22 cellular contexts compared by ENCODE assay signal in the genomic region with DNA sequence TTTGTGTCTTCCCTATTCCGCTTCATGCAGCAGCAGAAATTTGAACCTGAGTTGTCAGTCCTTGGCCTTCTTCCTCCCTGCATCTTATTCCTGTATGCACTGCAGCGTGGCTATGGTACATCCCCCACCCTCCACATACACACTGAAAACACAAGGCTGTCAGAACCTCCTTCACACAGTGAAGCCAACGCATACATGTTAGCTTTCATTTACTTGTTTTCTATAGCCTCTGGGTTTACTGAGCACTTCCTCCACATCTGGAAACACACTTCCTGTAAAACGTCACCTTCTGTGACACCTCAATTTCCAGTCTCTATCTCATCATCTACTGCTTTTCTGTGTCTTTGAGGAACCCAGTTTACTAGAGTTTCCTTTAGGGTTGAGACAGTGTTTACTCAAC. TPM values are rescaled to one million over a fixed set of nuclear protein-coding genes. Genes with fewer than 3 reads are reported as not detected.
A peak's percentile ranks its signal among the peaks of the same experiment; 100 is the strongest.
DNase-seq lines count a peak whose midpoint lies in the region; ATAC-seq and TF ChIP-seq lines count a peak whose summit lies in the region.
"Had no signal": no experiment of that assay in that cellular context is flagged by ENCODE, and none has a peak within 500 bp of the region (broad histone marks: within the 10 kb centered on the region; RNA-seq: fewer than 3 reads in every experiment).

No MANE protein-coding gene starts in this region.

- TF ChIP-seq CTCF in glutamatergic neuron (IDR thresholded peaks at IDR 0.05; ENCODE audit: partially characterized antibody, unreplicated experiment): no peak

- no peaks in the 10 kb centered on the region for H3K27me3 Mint-ChIP-seq in activated T-cell treated with anti-CD3 and anti-CD28 coated beads, Interleukin-2, amount 50 U/mL, for 72 hours (ENCODE audit: low read depth)
- H3K27me3 Mint-ChIP-seq in T-helper 2 cell treated with Interferon-gamma antibody and Interleukin-4, amounts not matched to agents 5 μg/mL and 100 μg/mL, for 36 hours (ENCODE audit: low read depth): peaks cover 2% of the 10 kb centered on the region
- no peaks in the 10 kb centered on the region for H3K27me3 Mint-ChIP-seq in glutamatergic neuron (ENCODE audit: unreplicated experiment)
- H3K27me3 Mint-ChIP-seq: stimulated activated naive B cell treated with anti-CD40 and anti-IgM and Interleukin-4, amounts not matched to agents 10 μg/mL and 1 μg/mL and 100 μg/mL, for 72 hours had no signal

- H3K9me3 Mint-ChIP-seq in activated T-cell treated with anti-CD3 and anti-CD28 coated beads, Interleukin-2, amount 50 U/mL, for 72 hours: no peaks in the 10 kb centered on the region
- H3K9me3 Mint-ChIP-seq in T-helper 2 cell treated with Interferon-gamma antibody and Interleukin-4, amounts not matched to agents 5 μg/mL and 100 μg/mL, for 36 hours: peaks cover 3% of the 10 kb centered on the region
- no peaks in the 10 kb centered on the region for H3K9me3 Mint-ChIP-seq in stimulated activated effector memory CD8-positive, alpha-beta T cell treated with anti-CD3 and anti-CD28 coated beads, Interleukin-12 subunit alpha, Interleukin-12 subunit beta, amount 100 ng/mL, for 72 hours
- H3K9me3 Mint-ChIP-seq in glutamatergic neuron (ENCODE audit: unreplicated experiment): no peaks in the 10 kb centered on the region
- H3K9me3 Mint-ChIP-seq: neural crest cell; stimulated activated naive B cell treated with anti-CD40 and anti-IgM and Interleukin-4, amounts not matched to agents 10 μg/mL and 1 μg/mL and 100 μg/mL, for 72 hours had no signal

- no peaks in the 10 kb centered on the region for H3K36me3 Mint-ChIP-seq in activated T-cell treated with anti-CD3 and anti-CD28 coated beads, Interleukin-2, amount 50 U/mL, for 72 hours (ENCODE audit: insufficient read depth in 2 of 2)
- peaks cover 2% of the 10 kb centered on the region for H3K36me3 Mint-ChIP-seq in T-helper 2 cell treated with Interferon-gamma antibody and Interleukin-4, amounts not matched to agents 5 μg/mL and 100 μg/mL, for 36 hours (ENCODE audit: low read depth)
- H3K36me3 Mint-ChIP-seq in stimulated activated effector memory CD8-positive, alpha-beta T cell treated with anti-CD3 and anti-CD28 coated beads, Interleukin-12 subunit alpha, Interleukin-12 subunit beta, amount 100 ng/mL, for 72 hours: no peaks in the 10 kb centered on the region
- H3K36me3 Mint-ChIP-seq in glutamatergic neuron (ENCODE audit: unreplicated experiment): no peaks in the 10 kb centered on the region
- H3K36me3 Mint-ChIP-seq: stimulated activated naive B cell treated with anti-CD40 and anti-IgM and Interleukin-4, amounts not matched to agents 10 μg/mL and 1 μg/mL and 100 μg/mL, for 72 hours had no signal

- in situ Hi-C loops in KBM-7 (cut with MboI; ENCODE audit: low pct_unique_long_range_greater_than_20kb, low sequenced_read_pairs): no loop called here

- H3K4me1 Mint-ChIP-seq in activated T-cell treated with anti-CD3 and anti-CD28 coated beads, Interleukin-2, amount 50 U/mL, for 72 hours (ENCODE audit: low read depth): peaks cover 8% of the 10 kb centered on the region
- peaks cover 11% of the 10 kb centered on the region for H3K4me1 Mint-ChIP-seq in T-helper 2 cell treated with Interferon-gamma antibody and Interleukin-4, amounts not matched to agents 5 μg/mL and 100 μg/mL, for 36 hours (ENCODE audit: low read depth)
- peaks cover 12% of the 10 kb centered on the region for H3K4me1 Mint-ChIP-seq in stimulated activated effector memory CD8-positive, alpha-beta T cell treated with anti-CD3 and anti-CD28 coated beads, Interleukin-12 subunit alpha, Interleukin-12 subunit beta, amount 100 ng/mL, for 72 hours
- no peaks in the 10 kb centered on the region for H3K4me1 Mint-ChIP-seq in glutamatergic neuron (ENCODE audit: low read depth, unreplicated experiment)

- H3K27ac Mint-ChIP-seq in activated T-cell treated with anti-CD3 and anti-CD28 coated beads, Interleukin-2, amount 50 U/mL, for 72 hours: peak overlapping the region; percentile 45
- H3K27ac Mint-ChIP-seq in T-helper 2 cell treated with Interferon-gamma antibody and Interleukin-4, amounts not matched to agents 5 μg/mL and 100 μg/mL, for 36 hours: peak overlapping the region; percentile 82
- peak overlapping the region; percentile 2 for H3K27ac Mint-ChIP-seq in stimulated activated effector memory CD8-positive, alpha-beta T cell treated with anti-CD3 and anti-CD28 coated beads, Interleukin-12 subunit alpha, Interleukin-12 subunit beta, amount 100 ng/mL, for 72 hours
- no peak overlapping the region for H3K27ac Mint-ChIP-seq in glutamatergic neuron (ENCODE audit: unreplicated experiment)
- H3K27ac Mint-ChIP-seq: stimulated activated naive B cell treated with anti-CD40 and anti-IgM and Interleukin-4, amounts not matched to agents 10 μg/mL and 1 μg/mL and 100 μg/mL, for 72 hours had no signal

- ATAC-seq in activated T-cell treated with anti-CD3 and anti-CD28 coated beads, Interleukin-2, amount 50 U/mL, for 72 hours (replicated peaks in 1 of 2): peak in 1 of 2 donors; percentile 69
- ATAC-seq in stimulated activated effector memory CD8-positive, alpha-beta T cell treated with anti-CD3 and anti-CD28 coated beads, Interleukin-12 subunit alpha, Interleukin-12 subunit beta, amount 100 ng/mL, for 72 hours: peak; percentile 27
- no peak for ATAC-seq in HG03521 (IDR thresholded peaks at IDR 0.05; ENCODE audit: unreplicated experiment)
- ATAC-seq: right cardiac atrium had no signal

- no peak overlapping the region for H3K4me3 Mint-ChIP-seq in activated T-cell treated with anti-CD3 and anti-CD28 coated beads, Interleukin-2, amount 50 U/mL, for 72 hours
- peak overlapping the region; percentile 49 for H3K4me3 Mint-ChIP-seq in T-helper 2 cell treated with Interferon-gamma antibody and Interleukin-4, amounts not matched to agents 5 μg/mL and 100 μg/mL, for 36 hours
- H3K4me3 Mint-ChIP-seq in stimulated activated effector memory CD8-positive, alpha-beta T cell treated with anti-CD3 and anti-CD28 coated beads, Interleukin-12 subunit alpha, Interleukin-12 subunit beta, amount 100 ng/mL, for 72 hours: no peak overlapping the region
- H3K4me3 Mint-ChIP-seq in glutamatergic neuron (ENCODE audit: unreplicated experiment): no peak overlapping the region
- H3K4me3 Mint-ChIP-seq: neural crest cell; stimulated activated naive B cell treated with anti-CD40 and anti-IgM and Interleukin-4, amounts not matched to agents 10 μg/mL and 1 μg/mL and 100 μg/mL, for 72 hours had no signal

- peak in 1 of 2 donors; percentile 2 for DNase-seq in activated T-cell treated with anti-CD3 and anti-CD28 coated beads, Interleukin-2, amount 50 U/mL, for 72 hours
- DNase-seq in activated T-cell treated with anti-CD3 and anti-CD28 coated beads, Interleukin-2, amount 50 U/mL, for 48 hours: no peak
- peak; percentile 46 for DNase-seq in KBM-7
- DNase-seq in T-helper 2 cell treated with Interferon-gamma antibody and Interleukin-4, amounts not matched to agents 5 μg/mL and 100 μg/mL, for 36 hours (ENCODE audit: low spot score): no peak
- DNase-seq in stimulated activated effector memory CD8-positive, alpha-beta T cell treated with anti-CD3 and anti-CD28 coated beads, Interleukin-12 subunit alpha, Interleukin-12 subunit beta, amount 100 ng/mL, for 72 hours (ENCODE audit: low spot score in 2 of 2): no peak
- no peak for DNase-seq in H4 (ENCODE audit: low spot score)
- no peak for DNase-seq in glutamatergic neuron
- DNase-seq: activated effector memory CD4-positive, alpha-beta T cell treated with Interleukin-2 at 50 U/mL for 16 hours; adrenal gland; brain microvascular endothelial cell; C1 segment of cervical spinal cord; NCI-H1048; NCI-H1694 treated with DMSO at 0.1 percent for 48 hours; NCI-H526 treated with DMSO at 0.1 percent for 48 hours; right cardiac atrium; SK-N-SH; spleen; stimulated activated CD4-positive, alpha-beta T cell treated with anti-CD3 and anti-CD28 coated beads, Interleukin-2, amount 100 ng/mL, for 48 hours; stimulated activated naive B cell treated with anti-CD40 and anti-IgM and Interleukin-4, amounts not matched to agents 10 μg/mL and 1 μg/mL and 100 μg/mL, for 72 hours; testis had no signal

RNA-seq across cellular contexts. Expression of gene SUSD5, which starts 47.0 kb away (rescaled TPM):
- not detected for total RNA-seq in activated T-cell treated with anti-CD3 and anti-CD28 coated beads, Interleukin-2, amount 50 U/mL, for 72 hours
- not detected in 2 replicates for total RNA-seq in H4 (2014; rRNA removed; shearing (Covaris generic))
- 2.0 TPM for total RNA-seq in glutamatergic neuron (ENCODE audit: unreplicated experiment)

RNA-seq across cellular contexts. Expression of gene CRTAP, which starts 57.8 kb away (rescaled TPM):
- 10 to 100 TPM; 44.0 to 62.1 TPM for total RNA-seq in activated T-cell treated with anti-CD3 and anti-CD28 coated beads, Interleukin-2, amount 50 U/mL, for 72 hours
- 284 and 343 TPM in 2 replicates for total RNA-seq in H4 (2014; rRNA removed; shearing (Covaris generic))
- total RNA-seq in glutamatergic neuron (ENCODE audit: unreplicated experiment): 43.2 TPM
